15 cellular contexts compared by ENCODE assay signal in genomic region chr20:53149184-53149651, GRCh38.
DNase-seq lines count a peak whose midpoint lies in the region; ATAC-seq, FAIRE-seq and TF ChIP-seq lines count a peak whose summit lies in the region.
"Had no signal": no experiment of that assay in that cellular context is flagged by ENCODE, and none has a peak within 500 bp of the region (broad histone marks: within the 10 kb centered on the region; RNA-seq: fewer than 3 reads in every experiment).

No MANE protein-coding gene starts in this region.

- BruUV-seq in K562 (replicated peaks; lab: Mats Ljungman, UMichigan): no TSS peak

- H3K27me3 ChIP-seq in K562 (ENCODE audit: control insufficient read depth in 2 of 2, insufficient read depth in 2 of 2, low read length in 2 of 2): no peaks in the 10 kb centered on the region
- no peaks in the 10 kb centered on the region for H3K27me3 ChIP-seq in sigmoid colon
- no peaks in the 10 kb centered on the region for H3K27me3 ChIP-seq in ascending aorta
- H3K27me3 ChIP-seq: right lobe of liver had no signal

- H3K27me3 Mint-ChIP-seq in activated T-cell treated with anti-CD3 and anti-CD28 coated beads, Interleukin-2, amount 50 U/mL, for 72 hours (ENCODE audit: low read depth): peaks cover 8% of the 10 kb centered on the region

- no peak overlapping the region for H3K4me3 ChIP-seq in K562
- no peak overlapping the region for H3K4me3 ChIP-seq in sigmoid colon
- no peak overlapping the region for H3K4me3 ChIP-seq in ascending aorta
- H3K4me3 ChIP-seq: right lobe of liver had no signal

- H3K36me3 ChIP-seq in K562 (ENCODE audit: control insufficient read depth, insufficient read depth, low read length): no peaks in the 10 kb centered on the region
- H3K36me3 ChIP-seq in sigmoid colon: no peaks in the 10 kb centered on the region
- no peaks in the 10 kb centered on the region for H3K36me3 ChIP-seq in ascending aorta
- H3K36me3 ChIP-seq: right lobe of liver had no signal

- peaks cover 0 to 3% of the 10 kb centered on the region in 2 experiments; a peak in 2 of 5 replicates for H3K4me1 ChIP-seq in K562 (replicated peaks in 1 of 2; ENCODE audit: control insufficient read depth in 2 of 2, insufficient read depth in 2 of 2, low read length in 2 of 2)
- peaks cover 0 to 20% (median 16%) of the 10 kb centered on the region in 4 donors for H3K4me1 ChIP-seq in sigmoid colon
- no peaks in the 10 kb centered on the region for H3K4me1 ChIP-seq in ascending aorta
- H3K4me1 ChIP-seq: right lobe of liver had no signal

- in situ Hi-C loops in K562 (cut with MboI): no loop called here

- WGBS in K562 (ENCODE audit: insufficient coverage, low coverage, missing lambda C conversion rate): 31% methylated on average over 4 of the region's 4 CpGs
- WGBS in sigmoid colon, 2 donors: 28 to 51% methylated on average over 4 of the region's 4 CpGs

- H3K9me3 Mint-ChIP-seq in activated T-cell treated with anti-CD3 and anti-CD28 coated beads, Interleukin-2, amount 50 U/mL, for 72 hours: no peaks in the 10 kb centered on the region
- H3K9me3 Mint-ChIP-seq: natural killer cell; stimulated activated effector memory CD8-positive, alpha-beta T cell treated with anti-CD3 and anti-CD28 coated beads, Interleukin-12 subunit alpha, Interleukin-12 subunit beta, amount 100 ng/mL, for 72 hours had no signal

- no peak overlapping the region for H2AFZ ChIP-seq in K562 (ENCODE audit: low read depth, low read length)

- no peaks in the 10 kb centered on the region for H3K79me2 ChIP-seq in K562 (ENCODE audit: control insufficient read depth, insufficient read depth, low read length)

- no peaks in the 10 kb centered on the region for H3K36me3 Mint-ChIP-seq in activated T-cell treated with anti-CD3 and anti-CD28 coated beads, Interleukin-2, amount 50 U/mL, for 72 hours (ENCODE audit: insufficient read depth in 2 of 2)
- H3K36me3 Mint-ChIP-seq: natural killer cell; stimulated activated effector memory CD8-positive, alpha-beta T cell treated with anti-CD3 and anti-CD28 coated beads, Interleukin-12 subunit alpha, Interleukin-12 subunit beta, amount 100 ng/mL, for 72 hours had no signal

- ATAC-seq in activated T-cell treated with anti-CD3 and anti-CD28 coated beads, Interleukin-2, amount 50 U/mL, for 72 hours (replicated peaks in 1 of 2): no peak
- ATAC-seq in K562: no peak
- ATAC-seq: natural killer cell; right lobe of liver; stimulated activated effector memory CD8-positive, alpha-beta T cell treated with anti-CD3 and anti-CD28 coated beads, Interleukin-12 subunit alpha, Interleukin-12 subunit beta, amount 100 ng/mL, for 72 hours had no signal

- no peaks in the 10 kb centered on the region for H3K9me1 ChIP-seq in K562 (ENCODE audit: control insufficient read depth, insufficient read depth, low read length)

- TF ChIP-seq CTCF in K562 (IDR thresholded peaks at IDR 0.05 in 2 of 3, conservative IDR thresholded peaks at IDR 0.05 in 1 of 3; ENCODE audit: insufficient read depth in 2 of 3, low read depth in 1 of 3, low read length in 3 of 3) (no peak), sigmoid colon (IDR thresholded peaks at IDR 0.05) (no peak), ascending aorta (IDR thresholded peaks at IDR 0.05) (no peak)

- no peaks in the 10 kb centered on the region for H3K9me3 ChIP-seq in K562 (replicated peaks; ENCODE audit: control insufficient read depth, insufficient read depth, low read depth, low read length)
- no peaks in the 10 kb centered on the region for H3K9me3 ChIP-seq in sigmoid colon
- no peaks in the 10 kb centered on the region for H3K9me3 ChIP-seq in ascending aorta
- H3K9me3 ChIP-seq: right lobe of liver had no signal

- H3K4me3 Mint-ChIP-seq in activated T-cell treated with anti-CD3 and anti-CD28 coated beads, Interleukin-2, amount 50 U/mL, for 72 hours: peak overlapping the region; percentile 39 to 69
- H3K4me3 Mint-ChIP-seq: natural killer cell; stimulated activated effector memory CD8-positive, alpha-beta T cell treated with anti-CD3 and anti-CD28 coated beads, Interleukin-12 subunit alpha, Interleukin-12 subunit beta, amount 100 ng/mL, for 72 hours had no signal

- TF ChIP-seq EP300 in K562 (IDR thresholded peaks at IDR 0.05; ENCODE audit: low read length) (no peak), sigmoid colon (IDR thresholded peaks at IDR 0.05) (no peak)

- intact Hi-C loops in K562 (cut with micrococcal nuclease): no loop called here
- intact Hi-C loops in sigmoid colon (cut with DNase I): no loop called here
- intact Hi-C loops in ascending aorta (cut with DNase I): no loop called here

- H3K9ac ChIP-seq in K562 (ENCODE audit: insufficient read depth in 1 of 2, low read depth in 2 of 2, low read length in 2 of 2): no peak overlapping the region

- no peak overlapping the region for H3K4me2 ChIP-seq in K562 (ENCODE audit: insufficient read depth, low read length)

- CTCF ChIA-PET in K562 (lab: Yijun Ruan, JAX; ENCODE audit: low intra/inter-chr PET ratio): no interaction called here

- TF ChIP-seq RAD21 in K562 (CRISPR knock-in tag; conservative IDR thresholded peaks at IDR 0.05 in 1 of 2, IDR thresholded peaks at IDR 0.05 in 1 of 2): no peak

- no peaks in the 10 kb centered on the region for H4K20me1 ChIP-seq in K562 (replicated peaks; ENCODE audit: control insufficient read depth, insufficient read depth, low read length)

- TF ChIP-seq POLR2A in K562 (conservative IDR thresholded peaks at IDR 0.05) (no peak), sigmoid colon (IDR thresholded peaks at IDR 0.05) (no peak)

- no peak overlapping the region for H3K27ac Mint-ChIP-seq in activated T-cell treated with anti-CD3 and anti-CD28 coated beads, Interleukin-2, amount 50 U/mL, for 72 hours
- H3K27ac Mint-ChIP-seq: natural killer cell; stimulated activated effector memory CD8-positive, alpha-beta T cell treated with anti-CD3 and anti-CD28 coated beads, Interleukin-12 subunit alpha, Interleukin-12 subunit beta, amount 100 ng/mL, for 72 hours had no signal

- FAIRE-seq in K562 (lab: Jason Lieb, UNC): no peak
- FAIRE-seq: GM19239 had no signal

- H3K4me1 Mint-ChIP-seq in activated T-cell treated with anti-CD3 and anti-CD28 coated beads, Interleukin-2, amount 50 U/mL, for 72 hours (ENCODE audit: low read depth): peaks cover 58% of the 10 kb centered on the region
- H3K4me1 Mint-ChIP-seq: natural killer cell had no signal

- POLR2A ChIA-PET in K562 (lab: Yijun Ruan, JAX): interaction anchor here (0.6 kb wide), 1 partner anchor 24 kb away, joined by 3 read pairs; no protein-coding TSS in a partner anchor

- no peak overlapping the region for H3K27ac ChIP-seq in K562 (ENCODE audit: extremely low read depth, low read depth, low read length)
- peak overlapping the region in 3 of 4 donors; percentile 2 to 39 (median 30) for H3K27ac ChIP-seq in sigmoid colon
- H3K27ac ChIP-seq in ascending aorta: no peak overlapping the region
- H3K27ac ChIP-seq: right lobe of liver had no signal

- DNase-seq in activated T-cell treated with anti-CD3 and anti-CD28 coated beads, Interleukin-2, amount 50 U/mL, for 72 hours: no peak
- no peak for DNase-seq in activated T-cell treated with anti-CD3 and anti-CD28 coated beads, Interleukin-2, amount 50 U/mL, for 1 hour
- peak; percentile 39 for DNase-seq in NCI-H2107 treated with DMSO at 0.1 percent for 48 hours (lab: John Stamatoyannopoulos, UW; ENCODE audit: unreplicated experiment)
- no peak for DNase-seq in K562 (ENCODE audit: extremely low read depth in 1 of 4, low spot score in 3 of 4)
- DNase-seq in sigmoid colon: no peak
- DNase-seq in activated CD8-positive, alpha-beta memory T cell treated with anti-CD3 and anti-CD28 coated beads, Interleukin-2, amount 50 U/mL, for 4 hours: no peak
- DNase-seq in SHP77 (lab: John Stamatoyannopoulos, UW): no peak
- no peak for DNase-seq in ascending aorta (ENCODE audit: low spot score in 2 of 2)
- DNase-seq: COR-L47, Kasumi-1, natural killer cell, NCI-H2081, right lobe of liver had no signal

TF ChIP-seq in K562, 482 proteins besides CTCF, POLR2A, EP300 and RAD21 (continues in another document):
- TF ChIP-seq KAT2B (IDR thresholded peaks at IDR 0.05; ENCODE audit: low read depth, low read length) (no peak), PBX2 (CRISPR knock-in tag; IDR thresholded peaks at IDR 0.05; ENCODE audit: low read depth) (peak; percentile 34), PBX2 (tag; conservative IDR thresholded peaks at IDR 0.05; ENCODE audit: low read depth) (peak; percentile 98), DMBX1 (CRISPR knock-in tag; IDR thresholded peaks at IDR 0.05; ENCODE audit: borderline replicate concordance) (no peak), ARHGAP35 (IDR thresholded peaks at IDR 0.05; ENCODE audit: partially characterized antibody) (peak; percentile 83), PRPF4 (IDR thresholded peaks at IDR 0.05; ENCODE audit: insufficient read depth, low read depth, low read length, poor library complexity, severe bottlenecking) (no peak)

Comparison
In these comparisons a context has a peak if more than half of its experiments do, and no peak if none do; other contexts are left out.
1. H3K27ac ChIP-seq: peak in sigmoid colon (3 of 4); none in K562 (single experiment) and ascending aorta (0 of 2).